8 cellular contexts compared by ENCODE assay signal in the genomic region with DNA sequence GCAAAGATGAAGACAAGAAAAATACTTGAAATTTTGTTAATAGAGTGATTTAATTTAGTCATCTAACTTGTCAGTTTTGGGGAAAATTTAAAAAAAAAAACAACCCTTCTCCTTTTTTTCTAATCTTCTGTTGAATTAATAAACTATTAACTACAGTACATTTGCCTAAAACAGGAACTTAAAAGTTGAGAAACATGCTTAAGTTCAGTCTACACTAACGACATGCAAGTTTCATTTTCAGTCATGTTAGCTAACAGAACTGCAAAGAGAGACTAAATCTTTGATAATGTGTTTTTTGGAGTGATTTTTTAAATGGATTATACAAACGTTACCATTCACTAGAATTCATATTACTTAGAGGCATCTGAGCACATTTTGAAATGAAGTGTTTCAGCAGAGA.
DNase-seq lines count a peak whose midpoint lies in the region; ATAC-seq, FAIRE-seq and TF ChIP-seq lines count a peak whose summit lies in the region.

No MANE protein-coding gene starts in this region.

- DNase-seq in CD8-positive, alpha-beta T cell: no peak
- DNase-seq in erythroblast (lab: John Stamatoyannopoulos, UW) (peak; percentile 15 to 35), cerebellar nuclear complex (lab: John Stamatoyannopoulos, UW) (no peak), HTR-8/SVneo (ENCODE audit: insufficient read length, low spot score) (no peak), NCI-H69 (lab: John Stamatoyannopoulos, UW) (no peak)

- POLR2A ChIA-PET in CD8-positive, alpha-beta T cell (lab: Charles Lee): interaction anchor here (1.9 to 6.5 kb wide), 2 partner anchors 46 to 72 kb away, joined by 7 to 63 read pairs; a partner anchor contains a TSS

- peaks cover 73% of the 10 kb centered on the region for H3K79me2 ChIP-seq in KMS-11 (ENCODE audit: insufficient read depth, low read depth)

- H4K20me1 ChIP-seq in KMS-11 (ENCODE audit: insufficient read depth): no peaks in the 10 kb centered on the region

- TF ChIP-seq CTCF in CD8-positive, alpha-beta T cell (IDR thresholded peaks at IDR 0.05): no peak
- no peak for TF ChIP-seq CTCF in KMS-11 (conservative IDR thresholded peaks at IDR 0.05; ENCODE audit: low read depth, low read length)

- H3K27me3 ChIP-seq in CD8-positive, alpha-beta T cell (ENCODE audit: insufficient read depth, low read length): no peaks in the 10 kb centered on the region
- no peaks in the 10 kb centered on the region for H3K27me3 ChIP-seq in KMS-11 (ENCODE audit: insufficient read depth, low read depth)

- H3K27me3 Mint-ChIP-seq in CD8-positive, alpha-beta T cell (ENCODE audit: low read depth): no peaks in the 10 kb centered on the region

- CTCF ChIA-PET in CD8-positive, alpha-beta T cell (lab: Charles Lee): interaction anchor here (0.5 to 2.5 kb wide), 2 partner anchors 11 to 1071 kb away, joined by 3 to 7 read pairs; no protein-coding TSS in a partner anchor

- no peaks in the 10 kb centered on the region for H3K36me3 ChIP-seq in CD8-positive, alpha-beta T cell (ENCODE audit: insufficient read depth, low read length)
- no peaks in the 10 kb centered on the region for H3K36me3 ChIP-seq in KMS-11 (ENCODE audit: insufficient read depth)

- H3K27ac ChIP-seq in CD8-positive, alpha-beta T cell (ENCODE audit: low read depth, low read length): peak overlapping the region; percentile 52
- H3K27ac ChIP-seq in KMS-11: peak overlapping the region; percentile 87

- H3K4me1 ChIP-seq in CD8-positive, alpha-beta T cell (ENCODE audit: insufficient read depth, low read length): peaks cover 68% of the 10 kb centered on the region
- peaks cover 93% of the 10 kb centered on the region for H3K4me1 ChIP-seq in KMS-11 (ENCODE audit: low read depth, poor library complexity, severe bottlenecking)

- H3K9me3 Mint-ChIP-seq in CD8-positive, alpha-beta T cell: no peaks in the 10 kb centered on the region

- intact Hi-C loops in CD8-positive, alpha-beta T cell (cut with DNase I, micrococcal nuclease): no loop called here

- no peak for ATAC-seq in CD8-positive, alpha-beta T cell
- ATAC-seq in GM21447 (IDR thresholded peaks at IDR 0.05; ENCODE audit: unreplicated experiment) (peak; percentile 33), HG03571 (IDR thresholded peaks at IDR 0.05; ENCODE audit: unreplicated experiment) (no peak)

- peak overlapping the region; percentile 85 for H3K4me3 Mint-ChIP-seq in CD8-positive, alpha-beta T cell

- H3K9me3 ChIP-seq in CD8-positive, alpha-beta T cell (ENCODE audit: low read length): no peaks in the 10 kb centered on the region

- peak overlapping the region; percentile 72 for H3K9ac ChIP-seq in KMS-11

- FAIRE-seq in HTR-8/SVneo (lab: Jason Lieb, UNC): no peak

- H3K4me2 ChIP-seq in KMS-11: peak overlapping the region; percentile 85

- peak overlapping the region; percentile 41 for H3K4me3 ChIP-seq in CD8-positive, alpha-beta T cell (ENCODE audit: low read depth, low read length)
- H3K4me3 ChIP-seq in KMS-11 (IDR thresholded peaks at IDR 0.05; ENCODE audit: insufficient read depth, low read depth, low read length): no peak overlapping the region

- peak overlapping the region; percentile 97 for H3K27ac Mint-ChIP-seq in CD8-positive, alpha-beta T cell

- peak overlapping the region; percentile 6; the same call in 1 of the 2 replicates for H2AFZ ChIP-seq in KMS-11 (ENCODE audit: low read depth)

- peaks cover 4% of the 10 kb centered on the region for H3K36me3 Mint-ChIP-seq in CD8-positive, alpha-beta T cell

- H3K4me1 Mint-ChIP-seq in CD8-positive, alpha-beta T cell (ENCODE audit: low read depth): peaks cover 81% of the 10 kb centered on the region

- no peak for TF ChIP-seq POLR2A in erythroblast (IDR thresholded peaks at IDR 0.05; ENCODE audit: low read length)

Comparison
In these comparisons a context has a peak if more than half of its experiments do, and no peak if none do; other contexts are left out.
1. DNase-seq: peak in erythroblast (2 of 2); none in CD8-positive, alpha-beta T cell (0 of 7), cerebellar nuclear complex (0 of 2), HTR-8/SVneo (single experiment) and NCI-H69 (single experiment).